In the genomic region with DNA sequence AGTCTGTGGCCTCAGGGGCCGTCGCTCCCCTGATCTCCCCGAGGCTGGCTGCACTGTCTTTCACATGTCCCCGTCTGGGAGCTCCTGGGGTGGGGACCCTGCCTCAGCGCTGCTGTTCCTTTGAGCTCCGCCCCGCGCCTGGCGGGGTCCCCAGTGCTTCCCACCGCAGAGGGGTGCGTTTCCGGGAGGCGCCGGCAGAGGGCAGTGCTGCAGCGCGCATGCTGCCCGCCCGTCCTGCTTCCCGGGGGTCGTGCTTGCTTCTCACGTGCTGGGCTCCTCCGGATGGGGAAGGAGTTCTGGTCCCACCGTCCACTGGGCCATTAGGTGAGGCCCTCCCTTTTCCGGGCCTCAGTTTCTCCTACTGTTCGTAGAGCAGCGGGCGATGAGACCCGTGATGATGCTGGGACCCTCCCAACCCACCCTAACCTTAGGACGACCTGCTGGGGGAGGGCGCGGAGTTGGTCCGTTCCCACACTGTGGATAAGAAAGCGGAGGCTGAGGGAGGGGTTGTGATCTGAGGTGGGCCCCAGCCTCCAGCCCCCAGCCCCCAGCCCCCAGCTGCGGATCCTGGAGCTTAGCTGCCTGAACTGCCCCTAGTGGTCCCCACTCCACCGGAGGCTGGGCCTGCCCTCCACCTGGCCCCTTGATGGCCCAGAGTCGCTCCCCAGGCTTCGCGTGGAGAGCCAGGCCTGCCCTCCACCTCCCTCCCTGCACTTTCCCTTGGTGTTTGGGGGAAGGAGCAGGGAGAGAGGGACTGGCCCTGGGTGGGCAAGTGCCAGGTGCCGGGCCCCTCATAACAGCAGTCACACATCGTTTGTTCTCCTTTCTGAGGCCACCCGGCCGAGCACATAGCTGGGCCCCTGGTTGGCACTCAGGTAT, we compare ENCODE assay signal across 9 cellular contexts. TPM values are rescaled to one million over a fixed set of nuclear protein-coding genes. Genes with fewer than 3 reads are reported as not detected.
DNase-seq lines count a peak whose midpoint lies in the region; TF ChIP-seq lines count a peak whose summit lies in the region.
"Had no signal": no experiment of that assay in that cellular context is flagged by ENCODE, and none has a peak within 500 bp of the region (broad histone marks: within the 10 kb centered on the region; RNA-seq: fewer than 3 reads in every experiment).

No MANE protein-coding gene starts in this region.

- DNase-seq in NCI-H1105 treated with DMSO at 0.1 percent for 48 hours (lab: John Stamatoyannopoulos, UW) (peak; percentile 1), NCI-H1105 (lab: John Stamatoyannopoulos, UW) (no peak), NT2/D1 (ENCODE audit: low read depth, low spot score) (no peak), iPS-NIHi11 (ENCODE audit: low spot score) (peak; percentile 98), MV-4-11 (lab: John Stamatoyannopoulos, UW) (no peak), lower leg skin (ENCODE audit: low spot score in 2 of 2) (no peak)
- peak; percentile 38 for DNase-seq in activated naive CD4-positive, alpha-beta T cell treated with anti-CD3 and anti-CD28 coated beads for 36 hours
- DNase-seq in stimulated activated CD8-positive, alpha-beta memory T cell treated with anti-CD3 and anti-CD28 coated beads, Interleukin-15, amount 100 ng/mL, for 24 hours (ENCODE audit: low read depth), result peak; percentile 43

- WGBS in lower leg skin, 2 donors, result 17 to 31% methylated on average over 28 to 33 of the region's 42 CpGs

- H3K4me3 ChIP-seq in NT2/D1 (ENCODE audit: insufficient read length, low read depth) (no peak overlapping the region), lower leg skin (ENCODE audit: low read depth, poor library complexity, severe bottlenecking) (no peak overlapping the region)

- peaks cover 90% of the 10 kb centered on the region for H3K36me3 ChIP-seq in NT2/D1 (ENCODE audit: insufficient read depth, insufficient read length, low read length)

- H3K9me3 ChIP-seq in NT2/D1 (ENCODE audit: insufficient read depth, low read length), result no peaks in the 10 kb centered on the region

- no peaks in the 10 kb centered on the region for H3K36me3 Mint-ChIP-seq in activated naive CD4-positive, alpha-beta T cell treated with anti-CD3 and anti-CD28 coated beads for 36 hours (ENCODE audit: low read depth)

- H3K27me3 ChIP-seq in NT2/D1 (ENCODE audit: insufficient read depth, insufficient read length), result no peaks in the 10 kb centered on the region

- CTCF ChIA-PET in activated naive CD4-positive, alpha-beta T cell treated with anti-CD3 and anti-CD28 coated beads for 36 hours (lab: Charles Lee), result interaction anchor here (0.6 to 3.2 kb wide), 12 partner anchors 9 to 449 kb away, joined by 3 to 21 read pairs (median 3); a partner anchor contains a TSS

- no peaks in the 10 kb centered on the region for H3K9me3 Mint-ChIP-seq in activated naive CD4-positive, alpha-beta T cell treated with anti-CD3 and anti-CD28 coated beads for 36 hours

- H3K4me1 ChIP-seq in NT2/D1 (ENCODE audit: insufficient read depth, insufficient read length), result peaks cover 17% of the 10 kb centered on the region

- intact Hi-C loops in activated naive CD4-positive, alpha-beta T cell treated with anti-CD3 and anti-CD28 coated beads for 36 hours (cut with micrococcal nuclease), result loop anchor here (1.0 to 10.0 kb wide), 2 partner anchors 277 to 309 kb away; no protein-coding TSS in a partner anchor
- intact Hi-C loops in lower leg skin (cut with DNase I; ENCODE audit: low total_unique reads), result no loop called here

- H3K27me3 Mint-ChIP-seq in activated naive CD4-positive, alpha-beta T cell treated with anti-CD3 and anti-CD28 coated beads for 36 hours (ENCODE audit: low read depth), result peaks cover 4% of the 10 kb centered on the region

- H3K4me3 Mint-ChIP-seq in activated naive CD4-positive, alpha-beta T cell treated with anti-CD3 and anti-CD28 coated beads for 36 hours, result no peak overlapping the region

- no peak for TF ChIP-seq POLR2A in lower leg skin (IDR thresholded peaks at IDR 0.05)

- H3K9ac ChIP-seq in NT2/D1 (ENCODE audit: insufficient read length, low read depth), result peak overlapping the region; percentile 68

- H3K4me1 Mint-ChIP-seq in activated naive CD4-positive, alpha-beta T cell treated with anti-CD3 and anti-CD28 coated beads for 36 hours (ENCODE audit: low read depth), result no peaks in the 10 kb centered on the region

- TF ChIP-seq CTCF in lower leg skin (IDR thresholded peaks at IDR 0.05), result peak in 1 of 3 donors; percentile 16

- H3K27ac Mint-ChIP-seq in activated naive CD4-positive, alpha-beta T cell treated with anti-CD3 and anti-CD28 coated beads for 36 hours, result no peak overlapping the region

RNA-seq across cellular contexts. Expression of a gene that starts 15.3 kb away (rescaled TPM):
- not detected for total RNA-seq in activated naive CD4-positive, alpha-beta T cell treated with anti-CD3 and anti-CD28 coated beads for 36 hours
- total RNA-seq in lower leg skin, result 10 to 100 TPM in 1 of 4 donors, under 1 TPM in 1, not detected in 2; 0.91 to 10.2 TPM

RNA-seq across cellular contexts. Expression of a gene that starts 27.6 kb away (rescaled TPM):
- total RNA-seq in activated naive CD4-positive, alpha-beta T cell treated with anti-CD3 and anti-CD28 coated beads for 36 hours, result not detected
- not detected for total RNA-seq in lower leg skin
- total RNA-seq: renal cortical epithelial cell had no signal

Comparison
In these comparisons a context has a peak if more than half of its experiments do, and no peak if none do; other contexts are left out.
1. DNase-seq: peak in NCI-H1105 treated with DMSO at 0.1 percent for 48 hours (single experiment), activated naive CD4-positive, alpha-beta T cell treated with anti-CD3 and anti-CD28 coated beads for 36 hours (single experiment), iPS-NIHi11 (single experiment) and stimulated activated CD8-positive, alpha-beta memory T cell treated with anti-CD3 and anti-CD28 coated beads, Interleukin-15, amount 100 ng/mL, for 24 hours (single experiment); none in NCI-H1105 (single experiment), NT2/D1 (single experiment), MV-4-11 (single experiment) and lower leg skin (0 of 2).